ENCODE assay signal across 1 cellular context in the genomic region with DNA sequence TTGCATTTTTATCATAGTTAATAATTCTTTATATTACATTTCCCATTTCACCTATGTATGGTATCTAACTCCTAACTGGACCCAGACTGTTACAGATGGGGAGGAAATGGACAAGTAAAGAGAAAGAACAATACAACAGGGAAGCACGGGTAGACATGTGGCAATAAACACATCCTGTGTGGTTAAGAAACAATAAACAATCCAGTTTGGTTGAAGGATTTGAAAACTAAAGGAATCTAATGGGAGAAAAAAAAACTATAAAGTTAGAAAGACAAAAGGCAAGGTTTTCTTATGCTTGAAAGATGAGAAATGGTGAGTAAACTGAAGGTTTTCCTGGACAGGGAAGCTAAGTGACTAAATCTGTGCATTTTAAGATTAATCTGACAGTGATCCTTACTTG.
TF ChIP-seq lines count a peak whose summit lies in the region.

No MANE protein-coding gene starts in this region.

TF ChIP-seq in GM23338, 12 proteins besides CTCF, POLR2A, EP300 and RAD21 (continued from another document):
- TF ChIP-seq, protein P1, sequence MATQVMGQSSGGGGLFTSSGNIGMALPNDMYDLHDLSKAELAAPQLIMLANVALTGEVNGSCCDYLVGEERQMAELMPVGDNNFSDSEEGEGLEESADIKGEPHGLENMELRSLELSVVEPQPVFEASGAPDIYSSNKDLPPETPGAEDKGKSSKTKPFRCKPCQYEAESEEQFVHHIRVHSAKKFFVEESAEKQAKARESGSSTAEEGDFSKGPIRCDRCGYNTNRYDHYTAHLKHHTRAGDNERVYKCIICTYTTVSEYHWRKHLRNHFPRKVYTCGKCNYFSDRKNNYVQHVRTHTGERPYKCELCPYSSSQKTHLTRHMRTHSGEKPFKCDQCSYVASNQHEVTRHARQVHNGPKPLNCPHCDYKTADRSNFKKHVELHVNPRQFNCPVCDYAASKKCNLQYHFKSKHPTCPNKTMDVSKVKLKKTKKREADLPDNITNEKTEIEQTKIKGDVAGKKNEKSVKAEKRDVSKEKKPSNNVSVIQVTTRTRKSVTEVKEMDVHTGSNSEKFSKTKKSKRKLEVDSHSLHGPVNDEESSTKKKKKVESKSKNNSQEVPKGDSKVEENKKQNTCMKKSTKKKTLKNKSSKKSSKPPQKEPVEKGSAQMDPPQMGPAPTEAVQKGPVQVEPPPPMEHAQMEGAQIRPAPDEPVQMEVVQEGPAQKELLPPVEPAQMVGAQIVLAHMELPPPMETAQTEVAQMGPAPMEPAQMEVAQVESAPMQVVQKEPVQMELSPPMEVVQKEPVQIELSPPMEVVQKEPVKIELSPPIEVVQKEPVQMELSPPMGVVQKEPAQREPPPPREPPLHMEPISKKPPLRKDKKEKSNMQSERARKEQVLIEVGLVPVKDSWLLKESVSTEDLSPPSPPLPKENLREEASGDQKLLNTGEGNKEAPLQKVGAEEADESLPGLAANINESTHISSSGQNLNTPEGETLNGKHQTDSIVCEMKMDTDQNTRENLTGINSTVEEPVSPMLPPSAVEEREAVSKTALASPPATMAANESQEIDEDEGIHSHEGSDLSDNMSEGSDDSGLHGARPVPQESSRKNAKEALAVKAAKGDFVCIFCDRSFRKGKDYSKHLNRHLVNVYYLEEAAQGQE (IDR thresholded peaks at IDR 0.05; ENCODE audit: unreplicated experiment) = no peak
- TF ChIP-seq EZH2phosphoT487 (IDR thresholded peaks at IDR 0.05; ENCODE audit: unreplicated experiment) = no peak
- TF ChIP-seq, protein P2, sequence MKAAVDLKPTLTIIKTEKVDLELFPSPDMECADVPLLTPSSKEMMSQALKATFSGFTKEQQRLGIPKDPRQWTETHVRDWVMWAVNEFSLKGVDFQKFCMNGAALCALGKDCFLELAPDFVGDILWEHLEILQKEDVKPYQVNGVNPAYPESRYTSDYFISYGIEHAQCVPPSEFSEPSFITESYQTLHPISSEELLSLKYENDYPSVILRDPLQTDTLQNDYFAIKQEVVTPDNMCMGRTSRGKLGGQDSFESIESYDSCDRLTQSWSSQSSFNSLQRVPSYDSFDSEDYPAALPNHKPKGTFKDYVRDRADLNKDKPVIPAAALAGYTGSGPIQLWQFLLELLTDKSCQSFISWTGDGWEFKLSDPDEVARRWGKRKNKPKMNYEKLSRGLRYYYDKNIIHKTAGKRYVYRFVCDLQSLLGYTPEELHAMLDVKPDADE (IDR thresholded peaks at IDR 0.05) = no peak
- TF ChIP-seq, protein P3, sequence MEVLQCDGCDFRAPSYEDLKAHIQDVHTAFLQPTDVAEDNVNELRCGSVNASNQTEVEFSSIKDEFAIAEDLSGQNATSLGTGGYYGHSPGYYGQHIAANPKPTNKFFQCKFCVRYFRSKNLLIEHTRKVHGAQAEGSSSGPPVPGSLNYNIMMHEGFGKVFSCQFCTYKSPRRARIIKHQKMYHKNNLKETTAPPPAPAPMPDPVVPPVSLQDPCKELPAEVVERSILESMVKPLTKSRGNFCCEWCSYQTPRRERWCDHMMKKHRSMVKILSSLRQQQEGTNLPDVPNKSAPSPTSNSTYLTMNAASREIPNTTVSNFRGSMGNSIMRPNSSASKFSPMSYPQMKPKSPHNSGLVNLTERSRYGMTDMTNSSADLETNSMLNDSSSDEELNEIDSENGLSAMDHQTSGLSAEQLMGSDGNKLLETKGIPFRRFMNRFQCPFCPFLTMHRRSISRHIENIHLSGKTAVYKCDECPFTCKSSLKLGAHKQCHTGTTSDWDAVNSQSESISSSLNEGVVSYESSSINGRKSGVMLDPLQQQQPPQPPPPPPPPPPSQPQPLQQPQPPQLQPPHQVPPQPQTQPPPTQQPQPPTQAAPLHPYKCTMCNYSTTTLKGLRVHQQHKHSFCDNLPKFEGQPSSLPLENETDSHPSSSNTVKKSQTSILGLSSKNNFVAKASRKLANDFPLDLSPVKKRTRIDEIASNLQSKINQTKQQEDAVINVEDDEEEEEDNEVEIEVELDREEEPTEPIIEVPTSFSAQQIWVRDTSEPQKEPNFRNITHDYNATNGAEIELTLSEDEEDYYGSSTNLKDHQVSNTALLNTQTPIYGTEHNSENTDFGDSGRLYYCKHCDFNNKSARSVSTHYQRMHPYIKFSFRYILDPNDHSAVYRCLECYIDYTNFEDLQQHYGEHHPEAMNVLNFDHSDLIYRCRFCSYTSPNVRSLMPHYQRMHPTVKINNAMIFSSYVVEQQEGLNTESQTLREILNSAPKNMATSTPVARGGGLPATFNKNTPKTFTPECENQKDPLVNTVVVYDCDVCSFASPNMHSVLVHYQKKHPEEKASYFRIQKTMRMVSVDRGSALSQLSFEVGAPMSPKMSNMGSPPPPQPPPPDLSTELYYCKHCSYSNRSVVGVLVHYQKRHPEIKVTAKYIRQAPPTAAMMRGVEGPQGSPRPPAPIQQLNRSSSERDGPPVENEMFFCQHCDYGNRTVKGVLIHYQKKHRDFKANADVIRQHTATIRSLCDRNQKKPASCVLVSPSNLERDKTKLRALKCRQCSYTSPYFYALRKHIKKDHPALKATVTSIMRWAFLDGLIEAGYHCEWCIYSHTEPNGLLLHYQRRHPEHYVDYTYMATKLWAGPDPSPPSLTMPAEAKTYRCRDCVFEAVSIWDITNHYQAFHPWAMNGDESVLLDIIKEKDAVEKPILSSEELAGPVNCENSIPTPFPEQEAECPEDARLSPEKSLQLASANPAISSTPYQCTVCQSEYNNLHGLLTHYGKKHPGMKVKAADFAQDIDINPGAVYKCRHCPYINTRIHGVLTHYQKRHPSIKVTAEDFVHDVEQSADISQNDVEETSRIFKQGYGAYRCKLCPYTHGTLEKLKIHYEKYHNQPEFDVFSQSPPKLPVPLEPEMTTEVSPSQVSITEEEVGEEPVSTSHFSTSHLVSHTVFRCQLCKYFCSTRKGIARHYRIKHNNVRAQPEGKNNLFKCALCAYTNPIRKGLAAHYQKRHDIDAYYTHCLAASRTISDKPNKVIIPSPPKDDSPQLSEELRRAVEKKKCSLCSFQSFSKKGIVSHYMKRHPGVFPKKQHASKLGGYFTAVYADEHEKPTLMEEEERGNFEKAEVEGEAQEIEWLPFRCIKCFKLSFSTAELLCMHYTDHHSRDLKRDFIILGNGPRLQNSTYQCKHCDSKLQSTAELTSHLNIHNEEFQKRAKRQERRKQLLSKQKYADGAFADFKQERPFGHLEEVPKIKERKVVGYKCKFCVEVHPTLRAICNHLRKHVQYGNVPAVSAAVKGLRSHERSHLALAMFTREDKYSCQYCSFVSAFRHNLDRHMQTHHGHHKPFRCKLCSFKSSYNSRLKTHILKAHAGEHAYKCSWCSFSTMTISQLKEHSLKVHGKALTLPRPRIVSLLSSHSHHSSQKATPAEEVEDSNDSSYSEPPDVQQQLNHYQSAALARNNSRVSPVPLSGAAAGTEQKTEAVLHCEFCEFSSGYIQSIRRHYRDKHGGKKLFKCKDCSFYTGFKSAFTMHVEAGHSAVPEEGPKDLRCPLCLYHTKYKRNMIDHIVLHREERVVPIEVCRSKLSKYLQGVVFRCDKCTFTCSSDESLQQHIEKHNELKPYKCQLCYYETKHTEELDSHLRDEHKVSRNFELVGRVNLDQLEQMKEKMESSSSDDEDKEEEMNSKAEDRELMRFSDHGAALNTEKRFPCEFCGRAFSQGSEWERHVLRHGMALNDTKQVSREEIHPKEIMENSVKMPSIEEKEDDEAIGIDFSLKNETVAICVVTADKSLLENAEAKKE (CRISPR knock-in tag; IDR thresholded peaks at IDR 0.05) = no peak
- TF ChIP-seq ZNF114 (CRISPR knock-in tag; IDR thresholded peaks at IDR 0.05) = no peak
- TF ChIP-seq ZNF331 (CRISPR knock-in tag; IDR thresholded peaks at IDR 0.05; ENCODE audit: low read depth) = no peak
- no peak for TF ChIP-seq POLR2AphosphoS5 (IDR thresholded peaks at IDR 0.05; ENCODE audit: low read depth)
- no peak for TF ChIP-seq CREB1 (CRISPR knock-in tag; IDR thresholded peaks at IDR 0.05; ENCODE audit: low read depth)
- no peak for TF ChIP-seq JUNB (IDR thresholded peaks at IDR 0.05; ENCODE audit: unreplicated experiment)
- no peak for TF ChIP-seq NANOG (IDR thresholded peaks at IDR 0.05; ENCODE audit: borderline replicate concordance)
- TF ChIP-seq EZH2 (IDR thresholded peaks at IDR 0.05; ENCODE audit: low read depth, unreplicated experiment) = no peak
